In the genomic region with DNA sequence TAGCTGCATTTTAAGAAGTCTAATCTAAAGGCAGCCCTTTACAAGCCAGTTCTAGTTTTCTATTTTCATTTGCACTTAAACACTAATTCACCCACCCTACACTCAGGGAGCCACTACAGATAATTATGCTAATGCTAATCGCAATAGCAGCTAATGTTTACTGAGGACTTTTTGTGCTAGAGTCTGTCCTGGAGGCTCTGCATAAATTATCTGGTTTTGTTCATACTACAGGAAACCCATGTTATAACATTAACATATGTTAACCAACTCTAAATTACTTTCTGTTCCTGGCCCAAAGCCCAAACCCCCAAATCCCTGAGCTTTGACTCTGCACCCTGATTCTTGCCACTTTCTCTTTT, we compare ENCODE assay signal across 8 cellular contexts. TPM values are rescaled to one million over a fixed set of nuclear protein-coding genes. Genes with fewer than 3 reads are reported as not detected.
DNase-seq lines count a peak whose midpoint lies in the region; ATAC-seq and TF ChIP-seq lines count a peak whose summit lies in the region.

No MANE protein-coding gene starts in this region.

- no peaks in the 10 kb centered on the region for H3K27me3 Mint-ChIP-seq in activated naive CD8-positive, alpha-beta T cell treated with anti-CD3 and anti-CD28 coated beads for 36 hours

- intact Hi-C loops in lower leg skin (cut with DNase I; ENCODE audit: low total_unique reads), result no loop called here

- no peak for TF ChIP-seq CTCF in lower leg skin (IDR thresholded peaks at IDR 0.05)

- H3K4me1 Mint-ChIP-seq in activated naive CD8-positive, alpha-beta T cell treated with anti-CD3 and anti-CD28 coated beads for 36 hours, result peaks cover 22% of the 10 kb centered on the region

- H3K27ac Mint-ChIP-seq in activated naive CD8-positive, alpha-beta T cell treated with anti-CD3 and anti-CD28 coated beads for 36 hours, result peak overlapping the region; percentile 83

- peak overlapping the region; percentile 36 for H3K4me3 ChIP-seq in lower leg skin (ENCODE audit: low read depth, poor library complexity, severe bottlenecking)

- WGBS in lower leg skin, 2 donors, result 9 to 28% methylated on average over 1 of the region's 1 CpG

- H3K9me3 Mint-ChIP-seq in activated naive CD8-positive, alpha-beta T cell treated with anti-CD3 and anti-CD28 coated beads for 36 hours, result no peaks in the 10 kb centered on the region

- no peaks in the 10 kb centered on the region for H3K36me3 Mint-ChIP-seq in activated naive CD8-positive, alpha-beta T cell treated with anti-CD3 and anti-CD28 coated beads for 36 hours

- H3K4me3 Mint-ChIP-seq in activated naive CD8-positive, alpha-beta T cell treated with anti-CD3 and anti-CD28 coated beads for 36 hours, result peak overlapping the region; percentile 91

- no peak for DNase-seq in activated naive CD8-positive, alpha-beta T cell treated with anti-CD3 and anti-CD28 coated beads for 36 hours
- DNase-seq in lower leg skin (ENCODE audit: low spot score in 2 of 2) (no peak), SKM-1 (lab: John Stamatoyannopoulos, UW; ENCODE audit: unreplicated experiment) (no peak), activated gamma-delta T cell treated with Interleukin-2 at 50 U/mL for 16 hours (no peak)
- DNase-seq in activated CD4-positive, CD25-positive, alpha-beta regulatory T cell (lab: John Stamatoyannopoulos, UW), result no peak

- peak; percentile 6 for ATAC-seq in GM18519 (IDR thresholded peaks at IDR 0.05; ENCODE audit: low FRiP score, unreplicated experiment)
- peak; percentile 5 for ATAC-seq in HG02970 (IDR thresholded peaks at IDR 0.05; ENCODE audit: low FRiP score, unreplicated experiment)
- ATAC-seq in HG02763 (IDR thresholded peaks at IDR 0.05; ENCODE audit: unreplicated experiment), result no peak

- TF ChIP-seq POLR2A in lower leg skin (IDR thresholded peaks at IDR 0.05), result no peak

RNA-seq across cellular contexts. Expression of a gene that starts 0.5 kb away (rescaled TPM):
- total RNA-seq in activated naive CD8-positive, alpha-beta T cell treated with anti-CD3 and anti-CD28 coated beads for 36 hours, result 10 to 100 TPM in 1 of 2 experiments, 1 to 10 TPM in 1; 7.8 to 10.1 TPM
- total RNA-seq in lower leg skin, result 1 to 10 TPM; 1.6 to 5.1 (median 2.8) TPM
